21 cellular contexts compared by ENCODE assay signal in the genomic region with DNA sequence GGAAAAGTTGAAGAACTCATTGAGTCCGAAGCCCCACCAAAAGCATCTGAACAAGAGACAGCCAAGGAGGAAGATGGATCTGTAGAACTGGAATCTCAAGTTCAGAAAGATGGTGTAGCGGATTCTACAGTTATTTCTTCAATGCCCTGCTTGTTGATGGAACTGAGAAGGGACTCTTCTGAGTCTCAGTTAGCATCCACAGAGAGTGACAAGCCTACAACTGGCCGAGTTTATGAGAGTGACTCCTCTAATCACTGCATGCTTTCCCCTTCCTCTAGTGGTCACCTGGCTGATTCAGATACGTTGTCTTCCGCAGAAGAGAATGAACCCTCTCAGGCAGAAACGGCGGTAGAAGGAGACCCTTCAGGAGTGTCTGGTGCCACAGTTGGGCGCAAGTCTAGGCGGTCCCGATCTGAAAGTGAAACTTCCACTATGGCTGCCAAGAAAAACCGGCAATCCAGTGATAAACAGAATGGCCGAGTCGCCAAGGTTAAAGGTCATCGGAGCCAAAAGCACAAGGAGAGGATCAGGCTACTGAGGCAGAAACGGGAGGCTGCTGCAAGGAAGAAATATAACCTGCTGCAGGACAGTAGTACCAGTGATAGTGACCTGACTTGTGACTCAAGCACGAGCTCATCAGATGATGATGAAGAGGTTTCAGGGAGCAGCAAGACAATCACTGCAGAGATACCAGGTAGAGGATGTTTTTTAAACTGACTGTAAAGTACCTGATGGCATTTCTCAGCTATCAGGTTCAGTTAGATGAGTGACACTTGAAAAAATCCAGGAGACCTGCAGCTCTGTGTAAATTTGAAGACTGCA.
DNase-seq lines count a peak whose midpoint lies in the region; ATAC-seq, FAIRE-seq and TF ChIP-seq lines count a peak whose summit lies in the region.
"Had no signal": no experiment of that assay in that cellular context is flagged by ENCODE, and none has a peak within 500 bp of the region (broad histone marks: within the 10 kb centered on the region; RNA-seq: fewer than 3 reads in every experiment).

No MANE protein-coding gene starts in this region.

- peaks cover 79% of the 10 kb centered on the region for H3K4me1 Mint-ChIP-seq in activated CD4-positive, alpha-beta memory T cell treated with anti-CD3 and anti-CD28 coated beads for 36 hours (ENCODE audit: low read depth)
- H3K4me1 Mint-ChIP-seq in activated CD4-positive, alpha-beta memory T cell treated with anti-CD3 and anti-CD28 coated beads, Interleukin-2, amount 10 ng/mL, durations not matched to agents 7 days and 5 days: peaks cover 43% of the 10 kb centered on the region

- no peaks in the 10 kb centered on the region for H3K27me3 Mint-ChIP-seq in activated CD4-positive, alpha-beta memory T cell treated with anti-CD3 and anti-CD28 coated beads for 36 hours
- no peaks in the 10 kb centered on the region for H3K27me3 Mint-ChIP-seq in activated CD4-positive, alpha-beta memory T cell treated with anti-CD3 and anti-CD28 coated beads, Interleukin-2, amount 10 ng/mL, durations not matched to agents 7 days and 5 days

- H3K4me3 Mint-ChIP-seq in activated CD4-positive, alpha-beta memory T cell treated with anti-CD3 and anti-CD28 coated beads for 36 hours: no peak overlapping the region
- no peak overlapping the region for H3K4me3 Mint-ChIP-seq in activated CD4-positive, alpha-beta memory T cell treated with anti-CD3 and anti-CD28 coated beads, Interleukin-2, amount 10 ng/mL, durations not matched to agents 7 days and 5 days
- H3K4me3 Mint-ChIP-seq: HFFc6; stimulated activated effector memory CD8-positive, alpha-beta T cell treated with anti-CD3 and anti-CD28 coated beads, Interleukin-12 subunit alpha, Interleukin-12 subunit beta, amount 100 ng/mL, for 72 hours had no signal

- ATAC-seq in GM18520 (IDR thresholded peaks at IDR 0.05; ENCODE audit: unreplicated experiment): no peak
- ATAC-seq: left lung; stimulated activated effector memory CD8-positive, alpha-beta T cell treated with anti-CD3 and anti-CD28 coated beads, Interleukin-12 subunit alpha, Interleukin-12 subunit beta, amount 100 ng/mL, for 72 hours had no signal

- TF ChIP-seq CTCF in bronchial epithelial cell (IDR thresholded peaks at IDR 0.05; ENCODE audit: insufficient read depth, low read length, severe bottlenecking) (no peak), right atrium auricular region (IDR thresholded peaks at IDR 0.05) (no peak)

- H3K27ac Mint-ChIP-seq in activated CD4-positive, alpha-beta memory T cell treated with anti-CD3 and anti-CD28 coated beads for 36 hours: peak overlapping the region; percentile 49
- no peak overlapping the region for H3K27ac Mint-ChIP-seq in activated CD4-positive, alpha-beta memory T cell treated with anti-CD3 and anti-CD28 coated beads, Interleukin-2, amount 10 ng/mL, durations not matched to agents 7 days and 5 days
- H3K27ac Mint-ChIP-seq: activated naive CD4-positive, alpha-beta T cell treated with anti-CD3 and anti-CD28 coated beads, Interleukin-2, amount 50 U/mL, for 72 hours; HFFc6; stimulated activated effector memory CD8-positive, alpha-beta T cell treated with anti-CD3 and anti-CD28 coated beads, Interleukin-12 subunit alpha, Interleukin-12 subunit beta, amount 100 ng/mL, for 72 hours had no signal

- no peaks in the 10 kb centered on the region for H3K9me3 ChIP-seq in right atrium auricular region
- H3K9me3 ChIP-seq: left lung, prostate gland had no signal

- CTCF ChIA-PET in activated CD4-positive, alpha-beta memory T cell treated with anti-CD3 and anti-CD28 coated beads for 36 hours (lab: Charles Lee): interaction anchor here (2.2 to 10.0 kb wide), 2 partner anchors 42 kb away, joined by 19 to 125 read pairs; a partner anchor contains a TSS
- CTCF ChIA-PET in activated CD4-positive, alpha-beta memory T cell treated with anti-CD3 and anti-CD28 coated beads, Interleukin-2, amount 10 ng/mL, durations not matched to agents 7 days and 5 days (lab: Charles Lee): interaction anchor here (0.6 to 11.1 kb wide), 7 partner anchors 16 to 71 kb away, joined by 3 to 133 read pairs (median 3); a partner anchor contains a TSS

- H3K36me3 ChIP-seq in bronchial epithelial cell (ENCODE audit: control insufficient read depth, insufficient read depth, low read length): peaks cover 5% of the 10 kb centered on the region
- no peaks in the 10 kb centered on the region for H3K36me3 ChIP-seq in right atrium auricular region
- H3K36me3 ChIP-seq: prostate gland had no signal

- peaks cover 0 to 32% of the 10 kb centered on the region in 2 donors for H3K4me1 ChIP-seq in right atrium auricular region
- H3K4me1 ChIP-seq: prostate gland had no signal

- H3K27ac ChIP-seq in right atrium auricular region: peak overlapping the region; percentile 34 to 50
- H3K27ac ChIP-seq: left lung, prostate gland, skin epidermis had no signal

- H3K36me3 Mint-ChIP-seq in activated CD4-positive, alpha-beta memory T cell treated with anti-CD3 and anti-CD28 coated beads for 36 hours: peaks cover 33% of the 10 kb centered on the region
- peaks cover 31% of the 10 kb centered on the region for H3K36me3 Mint-ChIP-seq in activated CD4-positive, alpha-beta memory T cell treated with anti-CD3 and anti-CD28 coated beads, Interleukin-2, amount 10 ng/mL, durations not matched to agents 7 days and 5 days (ENCODE audit: low read depth)

- H3K27me3 ChIP-seq in bronchial epithelial cell (ENCODE audit: control insufficient read depth, insufficient read depth, low read length) (no peaks in the 10 kb centered on the region), right atrium auricular region (no peaks in the 10 kb centered on the region)
- H3K27me3 ChIP-seq: left lung had no signal

- no peak overlapping the region for H3K4me3 ChIP-seq in bronchial epithelial cell (ENCODE audit: low read depth, low read length)
- H3K4me3 ChIP-seq in right atrium auricular region: peak overlapping the region in 1 of 2 donors; percentile 22
- H3K4me3 ChIP-seq: left lung, prostate gland, skin epidermis had no signal

- intact Hi-C loops in activated CD4-positive, alpha-beta memory T cell treated with anti-CD3 and anti-CD28 coated beads for 36 hours (cut with micrococcal nuclease): no loop called here

- DNase-seq in activated CD4-positive, alpha-beta memory T cell treated with anti-CD3 and anti-CD28 coated beads for 36 hours: no peak
- DNase-seq in activated CD4-positive, alpha-beta memory T cell treated with anti-CD3 and anti-CD28 coated beads, Interleukin-2, amount 10 ng/mL, durations not matched to agents 7 days and 5 days: no peak
- DNase-seq in ELR (ENCODE audit: low read depth) (peak; percentile 13), bronchial epithelial cell (ENCODE audit: low read depth) (peak; percentile 10), right atrium auricular region (ENCODE audit: low spot score) (no peak), T-helper 1 cell (no peak)
- DNase-seq in effector CD8-positive, alpha-beta T cell (lab: John Stamatoyannopoulos, UW): no peak
- DNase-seq: activated CD4-positive, alpha-beta T cell treated with anti-CD3 and anti-CD28 coated beads, Interleukin-2, amount 50 U/mL, for 1 hour; effector memory CD4-positive, alpha-beta T cell; HFFc6; left lung; NCI-H1048; NCI-H187; NCI-H69; stimulated activated CD4-positive, alpha-beta T cell treated with anti-CD3 and anti-CD28 coated beads, Interleukin-2, amount 100 ng/mL, for 24 hours had no signal

- POLR2A ChIA-PET in activated CD4-positive, alpha-beta memory T cell treated with anti-CD3 and anti-CD28 coated beads for 36 hours (lab: Charles Lee): interaction anchor here (0.9 kb wide), 1 partner anchor 43 kb away, joined by 3 read pairs; a partner anchor contains a TSS
- POLR2A ChIA-PET in activated CD4-positive, alpha-beta memory T cell treated with anti-CD3 and anti-CD28 coated beads, Interleukin-2, amount 10 ng/mL, durations not matched to agents 7 days and 5 days (lab: Charles Lee): no interaction called here

- no peaks in the 10 kb centered on the region for H3K9me3 Mint-ChIP-seq in activated CD4-positive, alpha-beta memory T cell treated with anti-CD3 and anti-CD28 coated beads for 36 hours
- H3K9me3 Mint-ChIP-seq in activated CD4-positive, alpha-beta memory T cell treated with anti-CD3 and anti-CD28 coated beads, Interleukin-2, amount 10 ng/mL, durations not matched to agents 7 days and 5 days: no peaks in the 10 kb centered on the region
- H3K9me3 Mint-ChIP-seq: HFFc6; stimulated activated effector memory CD8-positive, alpha-beta T cell treated with anti-CD3 and anti-CD28 coated beads, Interleukin-12 subunit alpha, Interleukin-12 subunit beta, amount 100 ng/mL, for 72 hours had no signal

- no peak for FAIRE-seq in bronchial epithelial cell (lab: Jason Lieb, UNC)
- FAIRE-seq: urothelium cell line had no signal

Comparison
In these comparisons a context has a peak if more than half of its experiments do, and no peak if none do; other contexts are left out.
1. DNase-seq: peak in ELR (single experiment) and bronchial epithelial cell (single experiment); none in activated CD4-positive, alpha-beta memory T cell treated with anti-CD3 and anti-CD28 coated beads for 36 hours (single experiment), activated CD4-positive, alpha-beta memory T cell treated with anti-CD3 and anti-CD28 coated beads, Interleukin-2, amount 10 ng/mL, durations not matched to agents 7 days and 5 days (single experiment), right atrium auricular region (single experiment), T-helper 1 cell (0 of 5) and effector CD8-positive, alpha-beta T cell (single experiment).